Comparison of ENCODE assay signal across 22 cellular contexts in genomic region chr22:20276468-20276867, GRCh38.
"Had no signal": no experiment of that assay in that cellular context is flagged by ENCODE, and none has a peak within 500 bp of the region (broad histone marks: within the 10 kb centered on the region; RNA-seq: fewer than 3 reads in every experiment).

No MANE protein-coding gene starts in this region.

- H3K36me3 ChIP-seq: colonic mucosa, esophagus squamous epithelium, heart right ventricle, left ventricle myocardium inferior, lower lobe of right lung, ovary, sigmoid colon, stomach, thyroid gland had no signal

- H3K4me1 ChIP-seq: colonic mucosa, lower lobe of right lung, psoas muscle, sigmoid colon, stomach, thyroid gland had no signal

- H3K27me3 ChIP-seq: colonic mucosa, esophagus squamous epithelium, heart right ventricle, ovary, sigmoid colon, thyroid gland had no signal

- H3K9me3 ChIP-seq: colonic mucosa, esophagus squamous epithelium, heart right ventricle, left ventricle myocardium inferior, lower lobe of right lung, ovary, psoas muscle, sigmoid colon, stomach, thyroid gland had no signal

- DNase-seq: colonic mucosa; effector memory CD8-positive, alpha-beta T cell; erythroblast; esophagus squamous epithelium; foreskin melanocyte; glutamatergic neuron; heart right ventricle; hippocampal formation; left cardiac atrium; left ventricle myocardium inferior; lower lobe of right lung; naive thymus-derived CD8-positive, alpha-beta T cell; nephron progenitor cell; ovary; posterior cingulate gyrus; psoas muscle; sigmoid colon; stimulated activated CD4-positive, alpha-beta T cell treated with anti-CD3 and anti-CD28 coated beads, Interleukin-2, amount 100 ng/mL, for 24 hours; stimulated activated CD4-positive, alpha-beta T cell treated with anti-CD3 and anti-CD28 coated beads, Interleukin-4, amount 100 ng/mL, for 24 hours; stimulated activated naive CD4-positive, alpha-beta T cell treated with Interleukin-2 at 50 U/mL for 16 hours; stomach; thyroid gland had no signal

- H3K4me3 ChIP-seq: colonic mucosa, esophagus squamous epithelium, heart right ventricle, left ventricle myocardium inferior, lower lobe of right lung, ovary, psoas muscle, sigmoid colon, stomach, thyroid gland had no signal

- H3K27ac ChIP-seq: colonic mucosa, esophagus squamous epithelium, heart right ventricle, left ventricle myocardium inferior, lower lobe of right lung, ovary, psoas muscle, sigmoid colon, stomach, thyroid gland had no signal
